Comparison of ENCODE assay signal across 1 cellular context in genomic region chr15:83929619-83930018, GRCh38.
TF ChIP-seq lines count a peak whose summit lies in the region.

No MANE protein-coding gene starts in this region.

TF ChIP-seq in HepG2, 621 proteins besides CTCF, POLR2A, EP300 and RAD21 (continued from another document):
- no peak for TF ChIP-seq ZNF142 (CRISPR knock-in tag; IDR thresholded peaks at IDR 0.05)
- TF ChIP-seq BRF2 (CRISPR knock-in tag; IDR thresholded peaks at IDR 0.05), result no peak
